Comparison of ENCODE assay signal across 26 cellular contexts in the genomic region with DNA sequence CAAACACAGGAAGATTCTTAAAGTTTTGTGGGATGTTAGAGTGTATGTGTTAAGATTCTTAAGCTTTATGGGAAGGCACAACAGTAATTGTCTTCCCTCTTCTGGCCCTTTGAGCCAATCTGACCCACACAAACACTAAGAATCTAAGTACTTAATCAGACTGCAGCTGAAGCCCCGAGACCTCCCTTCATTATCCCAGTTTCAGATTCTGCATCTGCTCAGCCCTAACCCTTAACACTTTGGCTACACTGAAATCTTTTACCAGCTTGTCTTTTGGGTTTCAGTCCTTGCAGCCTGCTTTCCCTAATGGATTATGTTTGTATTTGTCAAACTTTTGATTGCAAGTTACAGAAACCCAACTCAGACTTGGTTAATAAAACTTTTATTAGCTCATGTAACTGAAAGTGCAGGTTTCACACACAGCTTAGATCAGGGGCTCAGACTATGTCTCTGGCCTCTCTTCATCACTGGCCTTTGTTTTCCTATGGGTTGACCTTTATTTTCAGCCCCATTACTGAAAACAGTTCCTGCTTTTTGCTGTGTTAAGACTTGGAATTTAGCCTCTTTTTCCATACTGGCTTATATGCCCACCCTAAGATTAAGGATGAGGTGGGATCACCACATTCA.
"Had no signal": no experiment of that assay in that cellular context is flagged by ENCODE, and none has a peak within 500 bp of the region (broad histone marks: within the 10 kb centered on the region; RNA-seq: fewer than 3 reads in every experiment).

No MANE protein-coding gene starts in this region.

- H3K4me1 Mint-ChIP-seq: activated CD4-positive, alpha-beta T cell treated with anti-CD3 and anti-CD28 coated beads, Interleukin-2, amount 10 ng/mL, durations not matched to agents 24 days and 14 days; activated naive CD4-positive, alpha-beta T cell treated with anti-CD3 and anti-CD28 coated beads, Interleukin-2, amount 50 U/mL, for 24 hours; brain; natural killer cell had no signal

- H3K27ac ChIP-seq: foreskin keratinocyte, left lung, parathyroid adenoma, thyroid gland, upper lobe of right lung had no signal

- H3K36me3 ChIP-seq: left lung, thyroid gland, upper lobe of right lung had no signal

- H2AFZ ChIP-seq: parathyroid adenoma had no signal

- H3K9ac ChIP-seq: parathyroid adenoma had no signal

- DNase-seq: activated CD4-positive, alpha-beta T cell treated with anti-CD3 and anti-CD28 coated beads, Interleukin-2, amount 10 ng/mL, durations not matched to agents 24 days and 14 days; activated CD8-positive, alpha-beta T cell treated with anti-CD3 and anti-CD28 coated beads for 36 hours; activated gamma-delta T cell; aorta; effector CD8-positive, alpha-beta T cell; foreskin keratinocyte; glutamatergic neuron; hippocampal formation; kidney glomerular epithelial cell; left lung; natural killer cell; right cardiac atrium; stimulated activated CD4-positive, alpha-beta T cell treated with anti-CD3 and anti-CD28 coated beads, Interleukin-12 subunit alpha, Interleukin-12 subunit beta, amount 100 ng/mL, for 4 hours; stimulated activated CD4-positive, alpha-beta T cell treated with anti-CD3 and anti-CD28 coated beads, Interleukin-4, amount 100 ng/mL, for 4 hours; substantia nigra; thyroid gland; upper lobe of right lung had no signal

- H3K9me3 Mint-ChIP-seq: activated CD4-positive, alpha-beta T cell treated with anti-CD3 and anti-CD28 coated beads, Interleukin-2, amount 10 ng/mL, durations not matched to agents 24 days and 14 days; activated CD8-positive, alpha-beta T cell treated with anti-CD3 and anti-CD28 coated beads for 36 hours; activated naive CD4-positive, alpha-beta T cell treated with anti-CD3 and anti-CD28 coated beads, Interleukin-2, amount 50 U/mL, for 24 hours; activated T-helper 1 cell treated with anti-CD3 and anti-CD28 coated beads, Interleukin-12 subunit alpha, Interleukin-12 subunit beta, Interleukin-2, Interleukin-4 antibody, amounts not matched to agents 30 ng/mL and 10 ng/mL and 1 ng/mL, durations not matched to agents 14 hours and 24 hours and 36 hours; dendritic cell treated with granulocyte-macrophage colony-stimulating factor and Interleukin-4, amounts not matched to agents 40 ng/mL and 50 ng/mL, for 4 days; mesothelial cell of epicardium; stimulated activated naive CD8-positive, alpha-beta T cell treated with anti-CD3 and anti-CD28 coated beads, Interleukin-15, Interleukin-2, amounts not matched to agents 100 ng/mL and 50 ng/mL, for 24 hours had no signal

- H3K4me3 ChIP-seq: left lung, lung, thyroid gland, upper lobe of right lung had no signal

- ATAC-seq: activated CD4-positive, CD25-positive, alpha-beta regulatory T cell treated with anti-CD3 and anti-CD28 coated beads, Interleukin-2, amount 50 U/mL, for 24 hours; activated CD8-positive, alpha-beta T cell treated with anti-CD3 and anti-CD28 coated beads for 36 hours; foreskin keratinocyte; left lung; natural killer cell; right cardiac atrium; upper lobe of right lung had no signal

- H3K27me3 Mint-ChIP-seq: activated CD4-positive, alpha-beta T cell treated with anti-CD3 and anti-CD28 coated beads, Interleukin-2, amount 10 ng/mL, durations not matched to agents 24 days and 14 days; activated CD8-positive, alpha-beta T cell treated with anti-CD3 and anti-CD28 coated beads for 36 hours; brain; dendritic cell treated with granulocyte-macrophage colony-stimulating factor and Interleukin-4, amounts not matched to agents 40 ng/mL and 50 ng/mL, for 4 days had no signal

- H3K4me3 Mint-ChIP-seq: activated CD4-positive, alpha-beta T cell treated with anti-CD3 and anti-CD28 coated beads, Interleukin-2, amount 10 ng/mL, durations not matched to agents 24 days and 14 days; activated CD8-positive, alpha-beta T cell treated with anti-CD3 and anti-CD28 coated beads for 36 hours; activated naive CD4-positive, alpha-beta T cell treated with anti-CD3 and anti-CD28 coated beads, Interleukin-2, amount 50 U/mL, for 24 hours; activated T-helper 1 cell treated with anti-CD3 and anti-CD28 coated beads, Interleukin-12 subunit alpha, Interleukin-12 subunit beta, Interleukin-2, Interleukin-4 antibody, amounts not matched to agents 30 ng/mL and 10 ng/mL and 1 ng/mL, durations not matched to agents 14 hours and 24 hours and 36 hours; brain; dendritic cell treated with granulocyte-macrophage colony-stimulating factor and Interleukin-4, amounts not matched to agents 40 ng/mL and 50 ng/mL, for 4 days; mesothelial cell of epicardium; natural killer cell; stimulated activated naive CD8-positive, alpha-beta T cell treated with anti-CD3 and anti-CD28 coated beads, Interleukin-15, Interleukin-2, amounts not matched to agents 100 ng/mL and 50 ng/mL, for 24 hours had no signal

- H3K36me3 Mint-ChIP-seq: activated naive CD4-positive, alpha-beta T cell treated with anti-CD3 and anti-CD28 coated beads, Interleukin-2, amount 50 U/mL, for 24 hours; brain; mesothelial cell of epicardium; natural killer cell had no signal

- H3K9me3 ChIP-seq: left lung, thyroid gland, upper lobe of right lung had no signal

- H3K4me1 ChIP-seq: foreskin keratinocyte, left lung, parathyroid adenoma, thyroid gland, upper lobe of right lung had no signal

- H3K27ac Mint-ChIP-seq: activated CD4-positive, alpha-beta T cell treated with anti-CD3 and anti-CD28 coated beads, Interleukin-2, amount 10 ng/mL, durations not matched to agents 24 days and 14 days; activated CD8-positive, alpha-beta T cell treated with anti-CD3 and anti-CD28 coated beads for 36 hours; activated naive CD4-positive, alpha-beta T cell treated with anti-CD3 and anti-CD28 coated beads, Interleukin-2, amount 50 U/mL, for 24 hours; activated T-helper 1 cell treated with anti-CD3 and anti-CD28 coated beads, Interleukin-12 subunit alpha, Interleukin-12 subunit beta, Interleukin-2, Interleukin-4 antibody, amounts not matched to agents 30 ng/mL and 10 ng/mL and 1 ng/mL, durations not matched to agents 14 hours and 24 hours and 36 hours; brain; dendritic cell treated with granulocyte-macrophage colony-stimulating factor and Interleukin-4, amounts not matched to agents 40 ng/mL and 50 ng/mL, for 4 days; mesothelial cell of epicardium; natural killer cell; stimulated activated naive CD8-positive, alpha-beta T cell treated with anti-CD3 and anti-CD28 coated beads, Interleukin-15, Interleukin-2, amounts not matched to agents 100 ng/mL and 50 ng/mL, for 24 hours had no signal

- H3K79me2 ChIP-seq: parathyroid adenoma had no signal

- H3K27me3 ChIP-seq: foreskin keratinocyte, left lung, thyroid gland, upper lobe of right lung had no signal
